ENCODE assay signal across 7 cellular contexts in the genomic region with DNA sequence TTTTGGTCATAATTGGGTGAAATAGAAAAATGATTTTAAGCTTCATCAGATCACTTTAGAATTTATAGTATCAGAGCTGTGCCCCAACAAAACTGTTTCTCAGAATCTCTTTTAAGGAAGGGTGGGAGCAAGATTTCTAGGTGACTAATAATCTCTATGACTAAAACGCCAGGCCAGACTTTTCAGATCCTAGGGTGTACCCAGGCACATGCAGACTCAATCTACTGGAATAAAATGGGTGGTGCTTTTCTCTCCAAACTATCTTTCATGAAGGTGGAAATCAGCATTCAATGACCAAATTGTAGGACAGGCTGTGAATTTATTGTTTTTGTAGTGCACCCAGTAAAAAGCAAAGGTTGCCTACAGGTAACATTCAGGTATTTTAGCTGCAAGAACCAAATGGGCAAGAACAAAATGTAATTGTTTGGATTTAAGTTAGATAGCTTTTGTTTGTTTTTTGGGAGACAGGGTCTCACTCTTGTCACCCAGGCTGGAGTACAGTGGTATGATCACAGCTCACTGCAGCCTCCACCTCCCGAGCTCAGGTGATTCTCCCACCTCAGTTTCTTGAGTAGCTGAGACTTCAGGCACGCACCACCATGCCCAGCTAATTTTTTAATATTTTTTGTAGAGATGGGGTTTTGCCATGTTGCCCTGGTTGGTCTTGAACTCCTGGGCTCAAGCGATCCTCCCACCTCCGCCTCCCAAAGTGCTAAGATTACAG. TPM values are rescaled to one million over a fixed set of nuclear protein-coding genes. Genes with fewer than 3 reads are reported as not detected.
DNase-seq lines count a peak whose midpoint lies in the region; ATAC-seq and TF ChIP-seq lines count a peak whose summit lies in the region.

No MANE protein-coding gene starts in this region.

- CTCF ChIA-PET in WTC11 (lab: Charles Lee), result no interaction called here

- H3K9me3 ChIP-seq in right atrium auricular region, result no peaks in the 10 kb centered on the region

- H3K27ac ChIP-seq in right atrium auricular region, result peak overlapping the region; percentile 97

- H3K27me3 Mint-ChIP-seq in WTC11 (ENCODE audit: low read depth), result no peaks in the 10 kb centered on the region
- H3K27me3 Mint-ChIP-seq in stimulated activated naive CD8-positive, alpha-beta T cell treated with anti-CD3 and anti-CD28 coated beads, Interleukin-15, Interleukin-2, amounts not matched to agents 100 ng/mL and 50 ng/mL, for 24 hours, result no peaks in the 10 kb centered on the region

- TF ChIP-seq CTCF in WTC11 (IDR thresholded peaks at IDR 0.05) (no peak), right atrium auricular region (IDR thresholded peaks at IDR 0.05) (no peak)

- DNase-seq in HPDE6-E6E7 (ENCODE audit: extremely low spot score) (peak; percentile 33), WTC11 (ENCODE audit: low spot score) (no peak), right atrium auricular region (ENCODE audit: low spot score) (no peak), H4 (ENCODE audit: low spot score) (no peak), MV-4-11 (lab: John Stamatoyannopoulos, UW) (no peak)
- DNase-seq in activated effector memory CD4-positive, alpha-beta T cell treated with anti-CD3 and anti-CD28 coated beads, Interleukin-2, amount 50 U/mL, for 16 hours, result no peak

- peaks cover 33% of the 10 kb centered on the region for H3K4me1 Mint-ChIP-seq in WTC11
- H3K4me1 Mint-ChIP-seq in stimulated activated naive CD8-positive, alpha-beta T cell treated with anti-CD3 and anti-CD28 coated beads, Interleukin-15, Interleukin-2, amounts not matched to agents 100 ng/mL and 50 ng/mL, for 24 hours (ENCODE audit: low read depth), result peaks cover 60% of the 10 kb centered on the region

- H3K36me3 Mint-ChIP-seq in WTC11, result 0 out of 2 replicates have a peak, but pooled peaks cover 4% of the 10 kb centered on the region
- peaks cover 33% of the 10 kb centered on the region for H3K36me3 Mint-ChIP-seq in stimulated activated naive CD8-positive, alpha-beta T cell treated with anti-CD3 and anti-CD28 coated beads, Interleukin-15, Interleukin-2, amounts not matched to agents 100 ng/mL and 50 ng/mL, for 24 hours (ENCODE audit: low read depth)

- H3K9me3 Mint-ChIP-seq in WTC11, result no peaks in the 10 kb centered on the region
- H3K9me3 Mint-ChIP-seq in stimulated activated naive CD8-positive, alpha-beta T cell treated with anti-CD3 and anti-CD28 coated beads, Interleukin-15, Interleukin-2, amounts not matched to agents 100 ng/mL and 50 ng/mL, for 24 hours, result no peaks in the 10 kb centered on the region

- H3K4me3 ChIP-seq in right atrium auricular region, result peak overlapping the region; percentile 48 to 64

- ATAC-seq in WTC11, result no peak

- peak overlapping the region; percentile 87 for H3K4me3 Mint-ChIP-seq in WTC11
- peak overlapping the region; percentile 98 for H3K4me3 Mint-ChIP-seq in stimulated activated naive CD8-positive, alpha-beta T cell treated with anti-CD3 and anti-CD28 coated beads, Interleukin-15, Interleukin-2, amounts not matched to agents 100 ng/mL and 50 ng/mL, for 24 hours

- POLR2A ChIA-PET in WTC11 (lab: Charles Lee), result no interaction called here

- H3K27me3 ChIP-seq in right atrium auricular region, result no peaks in the 10 kb centered on the region

- no peaks in the 10 kb centered on the region for H3K36me3 ChIP-seq in right atrium auricular region

- peak overlapping the region; percentile 100 for H3K27ac Mint-ChIP-seq in WTC11
- H3K27ac Mint-ChIP-seq in stimulated activated naive CD8-positive, alpha-beta T cell treated with anti-CD3 and anti-CD28 coated beads, Interleukin-15, Interleukin-2, amounts not matched to agents 100 ng/mL and 50 ng/mL, for 24 hours, result peak overlapping the region; percentile 98

- H3K4me1 ChIP-seq in right atrium auricular region, result peaks cover 0 to 51% of the 10 kb centered on the region in 2 donors

TF ChIP-seq in WTC11, 78 proteins besides CTCF, POLR2A, EP300 and RAD21:
- no peak for TF ChIP-seq IRF2 (CRISPR knock-in tag; IDR thresholded peaks at IDR 0.05; ENCODE audit: borderline replicate concordance, low read depth)
- no peak for TF ChIP-seq FOXP1 (CRISPR knock-in tag; IDR thresholded peaks at IDR 0.05; ENCODE audit: borderline replicate concordance)
- no peak for TF ChIP-seq MXD4 (CRISPR knock-in tag; IDR thresholded peaks at IDR 0.05; ENCODE audit: borderline replicate concordance)
- TF ChIP-seq, protein P1, sequence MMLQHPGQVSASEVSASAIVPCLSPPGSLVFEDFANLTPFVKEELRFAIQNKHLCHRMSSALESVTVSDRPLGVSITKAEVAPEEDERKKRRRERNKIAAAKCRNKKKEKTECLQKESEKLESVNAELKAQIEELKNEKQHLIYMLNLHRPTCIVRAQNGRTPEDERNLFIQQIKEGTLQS (CRISPR knock-in tag; conservative IDR thresholded peaks at IDR 0.05), result no peak
- TF ChIP-seq GTF2I (CRISPR knock-in tag; conservative IDR thresholded peaks at IDR 0.05), result no peak
- TF ChIP-seq, protein P2, sequence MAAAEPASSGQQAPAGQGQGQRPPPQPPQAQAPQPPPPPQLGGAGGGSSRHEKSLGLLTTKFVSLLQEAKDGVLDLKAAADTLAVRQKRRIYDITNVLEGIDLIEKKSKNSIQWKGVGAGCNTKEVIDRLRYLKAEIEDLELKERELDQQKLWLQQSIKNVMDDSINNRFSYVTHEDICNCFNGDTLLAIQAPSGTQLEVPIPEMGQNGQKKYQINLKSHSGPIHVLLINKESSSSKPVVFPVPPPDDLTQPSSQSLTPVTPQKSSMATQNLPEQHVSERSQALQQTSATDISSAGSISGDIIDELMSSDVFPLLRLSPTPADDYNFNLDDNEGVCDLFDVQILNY (CRISPR knock-in tag; IDR thresholded peaks at IDR 0.05), result no peak
- no peak for TF ChIP-seq RELA (CRISPR knock-in tag; IDR thresholded peaks at IDR 0.05; ENCODE audit: borderline replicate concordance)

RNA-seq across cellular contexts. Expression of a gene that starts 49.5 kb away (rescaled TPM):
- total RNA-seq in WTC11 (2021) (89.9 to 105 TPM (median 99.9 TPM) in 3 replicates), right atrium auricular region (10 to 100 TPM; 82.2 to 82.9 TPM)
- total RNA-seq in H4 (2014; rRNA removed; shearing (Covaris generic)), result 70.7 and 101 TPM in 2 replicates
